Comparison of ENCODE assay signal across 15 cellular contexts in genomic region chr15:79943820-79944219, GRCh38. TPM values are rescaled to one million over a fixed set of nuclear protein-coding genes. Genes with fewer than 3 reads are reported as not detected.
DNase-seq lines count a peak whose midpoint lies in the region; ATAC-seq and TF ChIP-seq lines count a peak whose summit lies in the region.
"Had no signal": no experiment of that assay in that cellular context is flagged by ENCODE, and none has a peak within 500 bp of the region (broad histone marks: within the 10 kb centered on the region; RNA-seq: fewer than 3 reads in every experiment).

No MANE protein-coding gene starts in this region.

- H3K27me3 ChIP-seq in mammary epithelial cell (ENCODE audit: insufficient read depth, low read length): no peaks in the 10 kb centered on the region
- no peaks in the 10 kb centered on the region for H3K27me3 ChIP-seq in CD4-positive, alpha-beta memory T cell (ENCODE audit: insufficient read depth, low read length)
- peaks cover 0 to 30% (median 6%) of the 10 kb centered on the region in 7 donors for H3K27me3 ChIP-seq in heart right ventricle

- H3K9me3 ChIP-seq in mammary epithelial cell (replicated peaks; ENCODE audit: insufficient read depth, low read length) (no peaks in the 10 kb centered on the region), heart right ventricle (no peaks in the 10 kb centered on the region)
- H3K9me3 ChIP-seq in CD4-positive, alpha-beta memory T cell (ENCODE audit: control insufficient read depth in 1 of 2, low read length in 2 of 2): no peaks in the 10 kb centered on the region
- H3K9me3 ChIP-seq: prostate gland had no signal

- H3K27ac ChIP-seq in mammary epithelial cell (ENCODE audit: insufficient read depth, low read depth, low read length) (no peak overlapping the region), heart right ventricle (no peak overlapping the region)
- H3K27ac ChIP-seq in CD4-positive, alpha-beta memory T cell (ENCODE audit: low read depth, low read length): no peak overlapping the region
- H3K27ac ChIP-seq: prostate gland had no signal

- H3K36me3 Mint-ChIP-seq in CD4-positive, alpha-beta memory T cell: no peaks in the 10 kb centered on the region

- no peak overlapping the region for H3K4me3 Mint-ChIP-seq in CD4-positive, alpha-beta memory T cell
- H3K4me3 Mint-ChIP-seq: CD14-positive monocyte; T-helper 1 cell treated with Interleukin-12 subunit alpha and Interleukin-12 subunit beta and Interleukin-4 antibody, amounts not matched to agents 30 μg/mL and 1 μg/mL, for 36 hours had no signal

- in situ Hi-C loops in mammary epithelial cell (cut with MboI; ENCODE audit: low sequenced_read_pairs in 2 of 2): no loop called here

- H3K36me3 ChIP-seq in mammary epithelial cell (ENCODE audit: insufficient read depth, low read length): no peaks in the 10 kb centered on the region
- no peaks in the 10 kb centered on the region for H3K36me3 ChIP-seq in CD4-positive, alpha-beta memory T cell (ENCODE audit: insufficient read depth, low read length)
- H3K36me3 ChIP-seq in heart right ventricle: no peaks in the 10 kb centered on the region
- H3K36me3 ChIP-seq: prostate gland had no signal

- peaks cover 0 to 1% of the 10 kb centered on the region in 2 donors for H3K27me3 Mint-ChIP-seq in CD4-positive, alpha-beta memory T cell

- no peak overlapping the region for H3K4me2 ChIP-seq in mammary epithelial cell (ENCODE audit: insufficient read depth, low read depth, low read length)

- intact Hi-C loops in mammary epithelial cell (cut with micrococcal nuclease): no loop called here
- intact Hi-C loops in CD4-positive, alpha-beta memory T cell (cut with micrococcal nuclease): no loop called here
- intact Hi-C loops in heart right ventricle (cut with DNase I): no loop called here

- peaks cover 0 to 4% (median 0%) of the 10 kb centered on the region in 4 donors for H3K4me1 Mint-ChIP-seq in CD4-positive, alpha-beta memory T cell

- CTCF ChIA-PET in mammary epithelial cell (lab: Charles Lee; ENCODE audit: low non-redundant PET): no interaction called here
- CTCF ChIA-PET in CD4-positive, alpha-beta memory T cell (lab: Charles Lee; ENCODE audit: partially characterized antibody): no interaction called here

- no peak overlapping the region for H3K27ac Mint-ChIP-seq in CD4-positive, alpha-beta memory T cell
- H3K27ac Mint-ChIP-seq: T-helper 1 cell treated with Interleukin-12 subunit alpha and Interleukin-12 subunit beta and Interleukin-4 antibody, amounts not matched to agents 30 μg/mL and 1 μg/mL, for 36 hours had no signal

- DNase-seq in ELR (ENCODE audit: low read depth) (peak; percentile 87), mammary epithelial cell (peak; percentile 25), heart right ventricle (no peak)
- no peak for DNase-seq in CD4-positive, alpha-beta memory T cell
- DNase-seq in stimulated activated CD4-positive, alpha-beta T cell treated with anti-CD3 and anti-CD28 coated beads, Interleukin-1b, Interleukin-23, amount 100 ng/mL, for 48 hours: no peak
- DNase-seq: effector CD4-positive, alpha-beta T cell; left colon; NCI-H510A treated with DMSO at 0.1 percent for 48 hours had no signal

- 82% methylated on average over 1 of the region's 1 CpG for WGBS in mammary epithelial cell (ENCODE audit: low coverage, missing lambda C conversion rate)
- 46 to 57% methylated on average over 1 of the region's 1 CpG for WGBS in heart right ventricle, 2 donors

- ATAC-seq in GM19397 (IDR thresholded peaks at IDR 0.05; ENCODE audit: unreplicated experiment) (peak; percentile 54), HG02973 (IDR thresholded peaks at IDR 0.05; ENCODE audit: unreplicated experiment) (peak; percentile 82), heart right ventricle (no peak), SK-N-SH treated with all-trans-retinoic acid at 6 μM for 48 hours (no peak)
- ATAC-seq: K562, left colon had no signal

- H4K20me1 ChIP-seq in mammary epithelial cell (ENCODE audit: insufficient read depth, low read length): no peaks in the 10 kb centered on the region

- H3K79me2 ChIP-seq in mammary epithelial cell (ENCODE audit: insufficient read depth, low read length): no peaks in the 10 kb centered on the region

- TF ChIP-seq CTCF in mammary epithelial cell (conservative IDR thresholded peaks at IDR 0.05 in 1 of 2, IDR thresholded peaks at IDR 0.05 in 1 of 2; ENCODE audit: extremely low read depth in 1 of 2, insufficient read depth in 1 of 2, low read depth in 1 of 2, low read length in 2 of 2) (no peak), heart right ventricle (IDR thresholded peaks at IDR 0.05) (no peak)

- BruUV-seq in mammary epithelial cell (replicated peaks; lab: Mats Ljungman, UMichigan): no TSS peak

- no peaks in the 10 kb centered on the region for H3K9me3 Mint-ChIP-seq in CD4-positive, alpha-beta memory T cell
- H3K9me3 Mint-ChIP-seq: T-helper 1 cell treated with Interleukin-12 subunit alpha and Interleukin-12 subunit beta and Interleukin-4 antibody, amounts not matched to agents 30 μg/mL and 1 μg/mL, for 36 hours had no signal

- no peak overlapping the region for H2AFZ ChIP-seq in mammary epithelial cell (ENCODE audit: low read depth, low read length)

- H3K4me3 ChIP-seq in mammary epithelial cell (replicated peaks in 1 of 3; ENCODE audit: insufficient read depth in 1 of 3, low read depth in 2 of 3, low read length in 3 of 3): no peak overlapping the region
- no peak overlapping the region for H3K4me3 ChIP-seq in CD4-positive, alpha-beta memory T cell (ENCODE audit: low read length in 2 of 2)
- H3K4me3 ChIP-seq in heart right ventricle: no peak overlapping the region
- H3K4me3 ChIP-seq: K562, prostate gland had no signal

- dilution Hi-C loops in mammary epithelial cell (cut with HindIII; ENCODE audit: low sequenced_read_pairs): no loop called here

- POLR2A ChIA-PET in CD4-positive, alpha-beta memory T cell (lab: Charles Lee; ENCODE audit: partially characterized antibody): interaction anchor here (1.8 kb wide), 1 partner anchor 21 kb away, joined by 5 read pairs; no protein-coding TSS in a partner anchor

- H3K4me1 ChIP-seq in mammary epithelial cell (ENCODE audit: insufficient read depth, low read length) (no peaks in the 10 kb centered on the region), heart right ventricle (peaks cover 0 to 17% (median 0%) of the 10 kb centered on the region in 9 donors)
- no peaks in the 10 kb centered on the region for H3K4me1 ChIP-seq in CD4-positive, alpha-beta memory T cell (ENCODE audit: insufficient read depth, low read length)
- H3K4me1 ChIP-seq: prostate gland had no signal

- no peak overlapping the region for H3K9ac ChIP-seq in mammary epithelial cell (ENCODE audit: insufficient read depth, low read length)

TF ChIP-seq in SK-N-SH treated with all-trans-retinoic acid at 6 μM for 48 hours, 23 proteins besides CTCF, POLR2A, EP300 and RAD21 (continues in another document):
- TF ChIP-seq ZC3H10 (CRISPR knock-in tag; IDR thresholded peaks at IDR 0.05): no peak
- TF ChIP-seq ESRRG (CRISPR knock-in tag; IDR thresholded peaks at IDR 0.05): no peak
- TF ChIP-seq BACH2 (CRISPR knock-in tag; IDR thresholded peaks at IDR 0.05; ENCODE audit: borderline replicate concordance): no peak
- TF ChIP-seq TCF4 (CRISPR knock-in tag; IDR thresholded peaks at IDR 0.05; ENCODE audit: borderline replicate concordance): no peak
- TF ChIP-seq ZFP30 (CRISPR knock-in tag; IDR thresholded peaks at IDR 0.05): no peak
- no peak for TF ChIP-seq SNAI2 (CRISPR knock-in tag; IDR thresholded peaks at IDR 0.05)
- no peak for TF ChIP-seq CREB5 (CRISPR knock-in tag; IDR thresholded peaks at IDR 0.05; ENCODE audit: low read depth)
- no peak for TF ChIP-seq ZNF565 (CRISPR knock-in tag; conservative IDR thresholded peaks at IDR 0.05; ENCODE audit: low read depth)
- TF ChIP-seq ZNF8 (CRISPR knock-in tag; IDR thresholded peaks at IDR 0.05): no peak
- TF ChIP-seq CSRNP3 (CRISPR knock-in tag; IDR thresholded peaks at IDR 0.05): no peak

RNA-seq across cellular contexts. Expression of gene BCL2A1, which starts 27.2 kb away (rescaled TPM):
- total RNA-seq in mammary epithelial cell (under 1 TPM in 1 of 2 donors, not detected in 1; 0.78 TPM), heart right ventricle (10 to 100 TPM in 1 of 10 donors, 1 to 10 TPM in 1, under 1 TPM in 6, not detected in 2; 0.30 to 11.1 (median 0.67) TPM)
- polyA plus RNA-seq in mammary epithelial cell (0.06 TPM), heart right ventricle (1 to 10 TPM in 1 of 2 donors, under 1 TPM in 1; 0.37 to 1.0 TPM)
- not detected for polyA minus RNA-seq in mammary epithelial cell
- total RNA-seq in CD4-positive, alpha-beta memory T cell: 10 to 100 TPM; 25.4 to 28.5 TPM
- 10 to 100 TPM; 26.5 to 28.0 TPM for polyA plus RNA-seq in CD4-positive, alpha-beta memory T cell

RNA-seq across cellular contexts. Expression of gene MTHFS, which starts 47.0 kb away (rescaled TPM):
- total RNA-seq in mammary epithelial cell (10 to 100 TPM; 21.7 to 32.8 TPM), heart right ventricle (10 to 100 TPM; 10.1 to 25.6 (median 19.3) TPM)
- polyA plus RNA-seq in mammary epithelial cell (39.0 TPM), heart right ventricle (10 to 100 TPM; 37.5 to 38.5 TPM)
- 2.7 TPM for polyA minus RNA-seq in mammary epithelial cell
- total RNA-seq in CD4-positive, alpha-beta memory T cell: 10 to 100 TPM; 21.3 to 25.6 TPM
- polyA plus RNA-seq in CD4-positive, alpha-beta memory T cell: 100 to 1,000 TPM in 1 of 2 donors, 10 to 100 TPM in 1; 62.9 to 136 TPM

Comparison
In these comparisons a context has a peak if more than half of its experiments do, and no peak if none do; other contexts are left out.
1. DNase-seq: peak in ELR (single experiment) and mammary epithelial cell (single experiment); none in CD4-positive, alpha-beta memory T cell (0 of 5), heart right ventricle (0 of 2) and stimulated activated CD4-positive, alpha-beta T cell treated with anti-CD3 and anti-CD28 coated beads, Interleukin-1b, Interleukin-23, amount 100 ng/mL, for 48 hours (single experiment).
2. ATAC-seq: peak in GM19397 (single experiment) and HG02973 (single experiment); none in heart right ventricle (0 of 8) and SK-N-SH treated with all-trans-retinoic acid at 6 μM for 48 hours (single experiment).